In the genomic region with DNA sequence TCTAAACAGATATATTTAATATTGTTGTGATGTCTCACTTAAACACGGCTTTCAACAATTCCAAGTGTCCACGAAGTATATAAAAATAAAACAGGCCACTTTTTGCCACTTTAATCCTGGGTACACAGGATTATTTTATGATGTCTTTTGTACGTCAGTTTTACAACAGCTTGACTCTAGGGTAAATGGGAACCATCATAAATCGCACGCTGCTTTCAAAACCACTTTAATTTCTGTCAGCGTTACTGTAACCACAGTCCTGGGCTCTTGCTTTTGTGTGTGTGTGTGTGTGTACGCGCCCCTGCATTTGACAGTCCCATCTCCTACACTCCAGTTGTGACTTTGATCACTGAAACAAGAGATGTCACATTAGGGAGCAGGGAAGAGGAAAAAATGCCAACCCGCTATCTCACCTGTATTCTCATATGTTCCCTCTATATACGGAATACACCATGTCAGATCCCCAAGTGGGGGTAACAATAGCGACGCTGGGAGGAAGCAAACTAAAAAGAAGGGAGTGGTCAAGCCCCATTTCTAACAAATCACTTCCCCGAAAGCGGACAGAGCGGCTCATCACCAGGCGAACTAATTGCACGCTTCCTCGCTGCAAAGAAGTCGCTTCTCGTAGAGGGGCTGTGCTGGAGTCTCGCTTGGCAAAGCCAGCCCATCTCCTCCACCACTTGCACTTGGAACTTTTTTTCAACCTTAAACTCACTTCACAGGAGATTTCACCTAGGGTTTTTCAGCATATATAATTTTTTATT, we compare ENCODE assay signal across 8 cellular contexts. TPM values are rescaled to one million over a fixed set of nuclear protein-coding genes. Genes with fewer than 3 reads are reported as not detected.
DNase-seq lines count a peak whose midpoint lies in the region; ATAC-seq, FAIRE-seq and TF ChIP-seq lines count a peak whose summit lies in the region.

No MANE protein-coding gene starts in this region.

- no peak overlapping the region for H3K4me2 ChIP-seq in GM12878 (ENCODE audit: control insufficient read depth, insufficient read depth)

- CTCF ChIA-PET in GM12878 (lab: Yijun Ruan, JAX): no interaction called here

- H2AFZ ChIP-seq in GM12878 (ENCODE audit: control insufficient read depth, low read depth, low read length): no peak overlapping the region

- TF ChIP-seq POLR2A in GM12878 (IDR thresholded peaks at IDR 0.05; ENCODE audit: low read depth, low read length): no peak

- intact Hi-C loops in GM12878 (cut with micrococcal nuclease; ENCODE audit: unreplicated experiment) (no loop called here), left colon (cut with DNase I, micrococcal nuclease) (loop anchor here in 1 of 2 donors (10.0 kb wide), 1 partner anchor 145 kb away; no protein-coding TSS in a partner anchor)

- in situ Hi-C loops in GM12878 (cut with MboI): no loop called here

- SMC1A ChIA-PET in GM12878 (lab: Charles Lee; ENCODE audit: uncharacterized antibody, unreplicated experiment): no interaction called here

- DNase-seq in NCI-H2196 (lab: John Stamatoyannopoulos, UW; ENCODE audit: unreplicated experiment) (peak; percentile 32), NCI-H2196 treated with DMSO at 0.1 percent for 48 hours (lab: John Stamatoyannopoulos, UW; ENCODE audit: unreplicated experiment) (no peak), GM12878 (ENCODE audit: low read depth, low spot score) (no peak), left colon (no peak), thoracic aorta (ENCODE audit: low spot score) (no peak), NCI-H2081 (lab: John Stamatoyannopoulos, UW) (no peak), SK-N-DZ (ENCODE audit: low spot score) (no peak), SW 1271 (lab: John Stamatoyannopoulos, UW) (no peak)

- H3K9me3 ChIP-seq in GM12878 (replicated peaks; ENCODE audit: control insufficient read depth, insufficient read depth, low read length) (no peaks in the 10 kb centered on the region; the same call in 2 of the 3 replicates), thoracic aorta (no peaks in the 10 kb centered on the region)

- FAIRE-seq in GM12878 (lab: Jason Lieb, UNC): no peak

- H3K36me3 ChIP-seq in GM12878 (ENCODE audit: control insufficient read depth in 2 of 2, insufficient read depth in 2 of 2, low read length in 1 of 2): no peaks in the 10 kb centered on the region
- H3K36me3 ChIP-seq in thoracic aorta: no peaks in the 10 kb centered on the region

- H3K4me1 ChIP-seq in GM12878 (ENCODE audit: control insufficient read depth, insufficient read depth, low read length): no peaks in the 10 kb centered on the region
- H3K4me1 ChIP-seq in thoracic aorta (ENCODE audit: control insufficient read depth in 1 of 2, low read depth in 2 of 2): peaks cover 6 to 44% of the 10 kb centered on the region in 2 donors

- H3K27ac ChIP-seq in GM12878 (ENCODE audit: control insufficient read depth, insufficient read depth): no peak overlapping the region
- H3K27ac ChIP-seq in thoracic aorta: peak overlapping the region in 1 of 2 donors; percentile 75

- 13% methylated on average over 21 of the region's 21 CpGs for WGBS in GM12878 (ENCODE audit: insufficient coverage, insufficient replicate concordance, low lambda C conversion rate, missing lambda C conversion rate)

- TF ChIP-seq CTCF in GM12878 (IDR thresholded peaks at IDR 0.05 in 2 of 3, conservative IDR thresholded peaks at IDR 0.05 in 1 of 3; ENCODE audit: control insufficient read depth in 2 of 3, extremely low read depth in 1 of 3, insufficient read depth in 1 of 3, low read depth in 3 of 3, low read length in 3 of 3) (no peak), thoracic aorta (IDR thresholded peaks at IDR 0.05) (no peak)

- no peak for TF ChIP-seq RAD21 in GM12878 (IDR thresholded peaks at IDR 0.05; ENCODE audit: insufficient read depth, low read depth, low read length)

- BruUV-seq in GM12878 (replicated peaks; lab: Mats Ljungman, UMichigan): no TSS peak

- RAD21 ChIA-PET in GM12878 (lab: Charles Lee; ENCODE audit: unreplicated experiment): no interaction called here

- H3K9ac ChIP-seq in GM12878 (ENCODE audit: control insufficient read depth, insufficient read depth, low read length): no peak overlapping the region

- H3K27me3 ChIP-seq in GM12878 (replicated peaks in 1 of 2; ENCODE audit: control insufficient read depth in 2 of 2, insufficient read depth in 2 of 2, low read length in 1 of 2) (no peaks in the 10 kb centered on the region; a peak in 1 of 4 replicates), thoracic aorta (replicated peaks; ENCODE audit: insufficient read depth) (no peaks in the 10 kb centered on the region)

- POLR2A ChIA-PET in GM12878 (lab: Charles Lee): no interaction called here

- H4K20me1 ChIP-seq in GM12878 (ENCODE audit: control insufficient read depth, insufficient read depth): no peaks in the 10 kb centered on the region

- peak; percentile 24; the same call in 2 of the 3 replicates for ATAC-seq in GM12878
- ATAC-seq in left colon: peak; percentile 61
- ATAC-seq in thoracic aorta (ENCODE audit: insufficient number of reproducible peaks, low FRiP score, low read depth): no peak

- TF ChIP-seq EP300 in GM12878 (IDR thresholded peaks at IDR 0.05; ENCODE audit: borderline replicate concordance in 1 of 2, control insufficient read depth in 1 of 2, low read depth in 2 of 2, low read length in 2 of 2): no peak

- no peaks in the 10 kb centered on the region for H3K79me2 ChIP-seq in GM12878 (ENCODE audit: control insufficient read depth, insufficient read depth, low read length)

- H3K4me3 ChIP-seq in GM12878 (no peak overlapping the region), thoracic aorta (peak overlapping the region; percentile 98)

TF ChIP-seq in GM12878, 131 proteins besides CTCF, POLR2A, EP300 and RAD21 (continues in another document):
- no peak for TF ChIP-seq NFYA (IDR thresholded peaks at IDR 0.05; ENCODE audit: borderline replicate concordance, low read depth, low read length)
- TF ChIP-seq SP1 (IDR thresholded peaks at IDR 0.05; ENCODE audit: low read depth, low read length): no peak
- TF ChIP-seq ZNF384 (IDR thresholded peaks at IDR 0.05; ENCODE audit: borderline replicate concordance, low read depth, low read length): no peak
- TF ChIP-seq SPI1 (IDR thresholded peaks at IDR 0.05; ENCODE audit: borderline replicate concordance, insufficient read depth, low read depth, low read length): no peak
- no peak for TF ChIP-seq CHD2 (IDR thresholded peaks at IDR 0.05; ENCODE audit: borderline replicate concordance, low read depth, low read length)
- no peak for TF ChIP-seq NR2C1 (IDR thresholded peaks at IDR 0.05)
- TF ChIP-seq, protein P1, sequence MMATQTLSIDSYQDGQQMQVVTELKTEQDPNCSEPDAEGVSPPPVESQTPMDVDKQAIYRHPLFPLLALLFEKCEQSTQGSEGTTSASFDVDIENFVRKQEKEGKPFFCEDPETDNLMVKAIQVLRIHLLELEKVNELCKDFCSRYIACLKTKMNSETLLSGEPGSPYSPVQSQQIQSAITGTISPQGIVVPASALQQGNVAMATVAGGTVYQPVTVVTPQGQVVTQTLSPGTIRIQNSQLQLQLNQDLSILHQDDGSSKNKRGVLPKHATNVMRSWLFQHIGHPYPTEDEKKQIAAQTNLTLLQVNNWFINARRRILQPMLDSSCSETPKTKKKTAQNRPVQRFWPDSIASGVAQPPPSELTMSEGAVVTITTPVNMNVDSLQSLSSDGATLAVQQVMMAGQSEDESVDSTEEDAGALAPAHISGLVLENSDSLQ (IDR thresholded peaks at IDR 0.05): no peak
- TF ChIP-seq, protein P2, sequence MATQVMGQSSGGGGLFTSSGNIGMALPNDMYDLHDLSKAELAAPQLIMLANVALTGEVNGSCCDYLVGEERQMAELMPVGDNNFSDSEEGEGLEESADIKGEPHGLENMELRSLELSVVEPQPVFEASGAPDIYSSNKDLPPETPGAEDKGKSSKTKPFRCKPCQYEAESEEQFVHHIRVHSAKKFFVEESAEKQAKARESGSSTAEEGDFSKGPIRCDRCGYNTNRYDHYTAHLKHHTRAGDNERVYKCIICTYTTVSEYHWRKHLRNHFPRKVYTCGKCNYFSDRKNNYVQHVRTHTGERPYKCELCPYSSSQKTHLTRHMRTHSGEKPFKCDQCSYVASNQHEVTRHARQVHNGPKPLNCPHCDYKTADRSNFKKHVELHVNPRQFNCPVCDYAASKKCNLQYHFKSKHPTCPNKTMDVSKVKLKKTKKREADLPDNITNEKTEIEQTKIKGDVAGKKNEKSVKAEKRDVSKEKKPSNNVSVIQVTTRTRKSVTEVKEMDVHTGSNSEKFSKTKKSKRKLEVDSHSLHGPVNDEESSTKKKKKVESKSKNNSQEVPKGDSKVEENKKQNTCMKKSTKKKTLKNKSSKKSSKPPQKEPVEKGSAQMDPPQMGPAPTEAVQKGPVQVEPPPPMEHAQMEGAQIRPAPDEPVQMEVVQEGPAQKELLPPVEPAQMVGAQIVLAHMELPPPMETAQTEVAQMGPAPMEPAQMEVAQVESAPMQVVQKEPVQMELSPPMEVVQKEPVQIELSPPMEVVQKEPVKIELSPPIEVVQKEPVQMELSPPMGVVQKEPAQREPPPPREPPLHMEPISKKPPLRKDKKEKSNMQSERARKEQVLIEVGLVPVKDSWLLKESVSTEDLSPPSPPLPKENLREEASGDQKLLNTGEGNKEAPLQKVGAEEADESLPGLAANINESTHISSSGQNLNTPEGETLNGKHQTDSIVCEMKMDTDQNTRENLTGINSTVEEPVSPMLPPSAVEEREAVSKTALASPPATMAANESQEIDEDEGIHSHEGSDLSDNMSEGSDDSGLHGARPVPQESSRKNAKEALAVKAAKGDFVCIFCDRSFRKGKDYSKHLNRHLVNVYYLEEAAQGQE (IDR thresholded peaks at IDR 0.05; ENCODE audit: low read depth, low read length): no peak

RNA-seq across cellular contexts. Expression of a gene that starts 1.1 kb away (rescaled TPM):
- 12.1 and 14.1 TPM in 2 replicates for total RNA-seq in GM12878 (2013; cell fraction: nucleolus; rRNA removed)
- total RNA-seq in GM12878 (2014; rRNA removed) (0.27 and 0.28 TPM in 2 replicates), GM12878 (2014; rRNA removed; fragmentation: Illumina TruSeq; extraction: Trizol) (0.13 and 0.28 TPM in 2 replicates), GM12878 (2021) (0.31 and 0.40 TPM in 2 replicates), left colon (10 to 100 TPM in 1 of 2 donors, 1 to 10 TPM in 1; 3.9 to 19.3 TPM), thoracic aorta (10 to 100 TPM; 16.1 to 16.9 TPM)
- polyA plus RNA-seq in GM12878 (2011; ENCODE audit: low read depth): 0.16 TPM
- polyA plus RNA-seq in GM12878 (2011; rRNA removed) (14.5 and 15.0 TPM in 2 replicates), GM12878 (2014; fragmentation: Illumina TruSeq; extraction: Trizol) (0.16 and 0.24 TPM in 2 replicates), GM12878 (2014; fragmentation: Nextera tagmentation; extraction: Ambion mirVana) (under 1 TPM; 0.05 to 0.07 TPM), GM12878 (2014; rRNA removed) (0.08 and 0.22 TPM in 2 replicates), GM12878 (2016; fragmentation: Nextera tagmentation; extraction: Ambion mirVana) (under 1 TPM; 0.31 to 0.44 TPM)
- polyA plus RNA-seq in GM12878 (2011; cell fraction: cytosol; rRNA removed): 11.0 and 12.1 TPM in 2 replicates
- polyA plus RNA-seq in GM12878 (2011; cell fraction: nucleus; rRNA removed): 26.0 and 26.7 TPM in 2 replicates
- polyA plus RNA-seq in GM12878 (2012): 0.11 and 0.15 TPM in 2 replicates
- 66.6 and 82.3 TPM in 2 replicates for polyA minus RNA-seq in GM12878 (2011; rRNA and poly(A)+ RNA removed)
- polyA minus RNA-seq in GM12878 (2011; cell fraction: cytosol; rRNA and poly(A)+ RNA removed): 7.2 and 9.4 TPM in 2 replicates
- polyA minus RNA-seq in GM12878 (2011; cell fraction: nucleus; rRNA and poly(A)+ RNA removed): 65.8 and 94.2 TPM in 2 replicates
- 0.68 and 0.82 TPM in 2 replicates for polyA plus RNA-seq in SK-N-DZ (2014; cell fraction: cytosol; rRNA removed)
- polyA plus RNA-seq in SK-N-DZ (2014; cell fraction: nucleus; rRNA removed): 1.1 and 1.3 TPM in 2 replicates
